16 cellular contexts compared by ENCODE assay signal in genomic region chr1:202680586-202681352, GRCh38. TPM values are rescaled to one million over a fixed set of nuclear protein-coding genes. Genes with fewer than 3 reads are reported as not detected.
"Had no signal": no experiment of that assay in that cellular context is flagged by ENCODE, and none has a peak within 500 bp of the region (broad histone marks: within the 10 kb centered on the region; RNA-seq: fewer than 3 reads in every experiment).

No MANE protein-coding gene starts in this region.

- H3K9me3 ChIP-seq: uterus had no signal

- H3K4me1 ChIP-seq: breast epithelium, foreskin keratinocyte, tibial nerve, uterus had no signal

- ATAC-seq: activated CD4-positive, CD25-positive, alpha-beta regulatory T cell treated with anti-CD3 and anti-CD28 coated beads, Interleukin-2, amount 50 U/mL, for 24 hours; foreskin keratinocyte; left cardiac atrium had no signal

- DNase-seq: activated CD4-positive, alpha-beta T cell treated with anti-CD3 and anti-CD28 coated beads, Interleukin-2, amount 50 U/mL, for 1 hour; activated CD8-positive, alpha-beta memory T cell treated with anti-CD3 and anti-CD28 coated beads for 24 hours; anterior cingulate cortex; cerebellar nuclear complex; effector CD8-positive, alpha-beta T cell; foreskin keratinocyte; glutamatergic neuron; left cardiac atrium; stimulated activated CD4-positive, alpha-beta T cell treated with anti-CD3 and anti-CD28 coated beads, Interleukin-15, amount 100 ng/mL, for 24 hours; stimulated activated CD4-positive, alpha-beta T cell treated with anti-CD3 and anti-CD28 coated beads, Interleukin-4, amount 100 ng/mL, for 1 hour; stimulated activated naive CD4-positive, alpha-beta T cell; uterus had no signal

- H3K36me3 ChIP-seq: breast epithelium, tibial nerve, uterus had no signal

- H3K4me3 ChIP-seq: breast epithelium, lung, tibial nerve, uterus had no signal

- H3K27ac ChIP-seq: breast epithelium, foreskin keratinocyte, tibial nerve, uterus had no signal

- H3K27me3 ChIP-seq: uterus had no signal

RNA-seq across cellular contexts. Expression of gene SYT2, which starts 29.5 kb away (rescaled TPM):
- total RNA-seq: left cardiac atrium had no signal
